ENCODE assay signal across 8 cellular contexts in genomic region chr11:1389932-1390587, GRCh38. TPM values are rescaled to one million over a fixed set of nuclear protein-coding genes. Genes with fewer than 3 reads are reported as not detected.
A peak's percentile ranks its signal among the peaks of the same experiment; 100 is the strongest.
DNase-seq lines count a peak whose midpoint lies in the region; ATAC-seq and TF ChIP-seq lines count a peak whose summit lies in the region.

BRSK2 (plus strand) TSS chr11:1389934; CDS start chr11:1390285, 351 bp downstream.

- H3K4me1 Mint-ChIP-seq in natural killer cell treated with Interleukin-12 subunit alpha and Interleukin-12 subunit beta and Interleukin-15 and Interleukin-18, amount 100 ng/mL, for 72 hours (ENCODE audit: low read depth in 2 of 2), result no peaks in the 10 kb centered on the region

- H3K4me1 ChIP-seq in BLaER1, result peaks cover 20% of the 10 kb centered on the region
- H3K4me1 ChIP-seq in colonic mucosa, result peaks cover 6% of the 10 kb centered on the region

- ATAC-seq in natural killer cell treated with Interleukin-12 subunit alpha and Interleukin-12 subunit beta and Interleukin-15 and Interleukin-18, amount 100 ng/mL, for 72 hours, result no peak
- no peak for ATAC-seq in HG03457 (IDR thresholded peaks at IDR 0.05; ENCODE audit: unreplicated experiment)

- H3K27ac Mint-ChIP-seq in natural killer cell treated with Interleukin-12 subunit alpha and Interleukin-12 subunit beta and Interleukin-15 and Interleukin-18, amount 100 ng/mL, for 72 hours, result no peak within 1 kb of the TSS

- H3K36me3 ChIP-seq in BLaER1 (no peaks in the 10 kb centered on the region), colonic mucosa (no peaks in the 10 kb centered on the region)

- no peaks in the 10 kb centered on the region for H3K36me3 Mint-ChIP-seq in natural killer cell treated with Interleukin-12 subunit alpha and Interleukin-12 subunit beta and Interleukin-15 and Interleukin-18, amount 100 ng/mL, for 72 hours

- peak within 1 kb of the TSS; percentile 38 for H3K4me3 Mint-ChIP-seq in natural killer cell treated with Interleukin-12 subunit alpha and Interleukin-12 subunit beta and Interleukin-15 and Interleukin-18, amount 100 ng/mL, for 72 hours

- no peak for TF ChIP-seq CTCF in colonic mucosa (IDR thresholded peaks at IDR 0.05)

- no peaks in the 10 kb centered on the region for H3K9me3 ChIP-seq in BLaER1
- H3K9me3 ChIP-seq in colonic mucosa, result no peaks in the 10 kb centered on the region

- H3K9ac ChIP-seq in BLaER1 (peak within 1 kb of the TSS; percentile 49), colonic mucosa (ENCODE audit: low read depth in 2 of 2, low read length in 2 of 2) (peak within 1 kb of the TSS; percentile 34 to 66)

- peak within 1 kb of the TSS; percentile 100 for H3K4me2 ChIP-seq in BLaER1

- H3K27ac ChIP-seq in BLaER1 (no peak within 1 kb of the TSS), colonic mucosa (peak within 1 kb of the TSS; percentile 40)

- H3K4me3 ChIP-seq in BLaER1, result peak within 1 kb of the TSS; percentile 68
- peak within 1 kb of the TSS; percentile 45 for H3K4me3 ChIP-seq in colonic mucosa

- H4K20me1 ChIP-seq in BLaER1, result peaks cover 29% of the 10 kb centered on the region

- H3K27me3 ChIP-seq in BLaER1 (peaks cover 59% of the 10 kb centered on the region), colonic mucosa (peaks cover 41% of the 10 kb centered on the region)

- no peaks in the 10 kb centered on the region for H3K9me3 Mint-ChIP-seq in natural killer cell treated with Interleukin-12 subunit alpha and Interleukin-12 subunit beta and Interleukin-15 and Interleukin-18, amount 100 ng/mL, for 72 hours

- DNase-seq in HuH-7 (ENCODE audit: low spot score) (peak; percentile 51), colonic mucosa (no peak), COLO829 (ENCODE audit: low spot score) (no peak), HT-29 (ENCODE audit: low spot score) (no peak)
- no peak for DNase-seq in natural killer cell treated with Interleukin-12 subunit alpha and Interleukin-12 subunit beta and Interleukin-15 and Interleukin-18, amount 100 ng/mL, for 72 hours (ENCODE audit: low spot score)
- no peak for DNase-seq in stimulated activated CD4-positive, alpha-beta T cell treated with anti-CD3 and anti-CD28 coated beads, Interleukin-12 subunit alpha, Interleukin-12 subunit beta, amount 100 ng/mL, for 4 hours

- H3K27me3 Mint-ChIP-seq in natural killer cell treated with Interleukin-12 subunit alpha and Interleukin-12 subunit beta and Interleukin-15 and Interleukin-18, amount 100 ng/mL, for 72 hours, result peaks cover 16 to 18% of the 10 kb centered on the region in 2 donors

- intact Hi-C loops in colonic mucosa (cut with DNase I), result no loop called here

RNA-seq across cellular contexts. Expression of gene BRSK2, which starts in this region (rescaled TPM):
- 1 to 10 TPM in 1 of 2 donors, under 1 TPM in 1; 0.52 to 1.2 TPM for total RNA-seq in colonic mucosa
- total RNA-seq in natural killer cell treated with Interleukin-12 subunit alpha and Interleukin-12 subunit beta and Interleukin-15 and Interleukin-18, amount 100 ng/mL, for 72 hours, result under 1 TPM; 0.17 to 0.33 TPM
- total RNA-seq in HT-29 (2014; rRNA removed; shearing (Covaris generic)), result 0.52 and 0.76 TPM in 2 replicates
